29 cellular contexts compared by ENCODE assay signal in the genomic region with DNA sequence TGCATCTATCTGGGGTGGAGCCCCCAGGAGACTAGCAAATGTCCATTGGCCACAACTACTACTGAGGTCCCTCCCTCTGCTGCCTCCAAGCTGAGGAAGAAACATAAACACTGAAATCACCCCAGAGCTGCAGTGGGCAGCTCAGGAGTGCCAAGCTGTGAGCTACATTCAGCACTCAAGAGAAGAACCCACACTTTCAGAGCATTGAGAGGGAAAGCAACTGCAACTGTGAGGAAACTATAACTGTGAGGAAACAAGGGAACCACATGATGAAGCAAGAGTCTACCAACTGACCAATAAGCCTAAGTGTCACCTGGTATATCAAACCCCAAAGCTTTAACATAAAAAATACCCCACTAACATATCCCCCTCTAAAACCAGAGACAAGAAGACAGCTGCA.
"Had no signal": no experiment of that assay in that cellular context is flagged by ENCODE, and none has a peak within 500 bp of the region (broad histone marks: within the 10 kb centered on the region; RNA-seq: fewer than 3 reads in every experiment).

No MANE protein-coding gene starts in this region.

- H3K4me3 Mint-ChIP-seq: activated B cell treated with CpG ODN at 0.5 μM for 24 hours; activated CD4-positive, alpha-beta memory T cell treated with anti-CD3 and anti-CD28 coated beads for 36 hours; activated naive CD4-positive, alpha-beta T cell treated with anti-CD3 and anti-CD28 coated beads for 36 hours; activated naive CD8-positive, alpha-beta T cell; activated naive CD8-positive, alpha-beta T cell treated with anti-CD3 and anti-CD28 coated beads, Interleukin-2, amount 50 U/mL, for 24 hours; activated T-cell treated with anti-CD3 and anti-CD28 coated beads, Interleukin-2, amount 50 U/mL, for 4 hours; activated T-helper 1 cell treated with anti-CD3 and anti-CD28 coated beads, Interleukin-12 subunit alpha, Interleukin-12 subunit beta, Interleukin-2, Interleukin-4 antibody, amounts not matched to agents 30 ng/mL and 10 ng/mL and 1 ng/mL, durations not matched to agents 14 hours and 24 hours and 36 hours; brain; T-helper 1 cell treated with Interleukin-12 subunit alpha and Interleukin-12 subunit beta and Interleukin-4 antibody, amounts not matched to agents 30 μg/mL and 1 μg/mL, for 36 hours; T-helper 2 cell treated with Interferon-gamma antibody and Interleukin-4, amounts not matched to agents 5 μg/mL and 100 μg/mL, for 36 hours had no signal

- H3K36me3 Mint-ChIP-seq: activated CD4-positive, alpha-beta memory T cell treated with anti-CD3 and anti-CD28 coated beads for 36 hours; activated naive CD8-positive, alpha-beta T cell; brain had no signal

- H3K27ac Mint-ChIP-seq: activated B cell treated with CpG ODN at 0.5 μM for 24 hours; activated CD4-positive, alpha-beta memory T cell treated with anti-CD3 and anti-CD28 coated beads for 36 hours; activated naive CD4-positive, alpha-beta T cell treated with anti-CD3 and anti-CD28 coated beads for 36 hours; activated naive CD8-positive, alpha-beta T cell; activated naive CD8-positive, alpha-beta T cell treated with anti-CD3 and anti-CD28 coated beads, Interleukin-2, amount 50 U/mL, for 24 hours; activated T-helper 1 cell treated with anti-CD3 and anti-CD28 coated beads, Interleukin-12 subunit alpha, Interleukin-12 subunit beta, Interleukin-2, Interleukin-4 antibody, amounts not matched to agents 30 ng/mL and 10 ng/mL and 1 ng/mL, durations not matched to agents 14 hours and 24 hours and 36 hours; brain; T-helper 1 cell treated with Interleukin-12 subunit alpha and Interleukin-12 subunit beta and Interleukin-4 antibody, amounts not matched to agents 30 μg/mL and 1 μg/mL, for 36 hours; T-helper 2 cell treated with Interferon-gamma antibody and Interleukin-4, amounts not matched to agents 5 μg/mL and 100 μg/mL, for 36 hours had no signal

- H3K27ac ChIP-seq: VCaP had no signal

- H3K4me1 Mint-ChIP-seq: activated B cell treated with CpG ODN at 0.5 μM for 24 hours; activated naive CD8-positive, alpha-beta T cell treated with anti-CD3 and anti-CD28 coated beads, Interleukin-2, amount 50 U/mL, for 24 hours; brain had no signal

- H3K27me3 Mint-ChIP-seq: activated B cell treated with CpG ODN at 0.5 μM for 24 hours; activated CD4-positive, alpha-beta memory T cell treated with anti-CD3 and anti-CD28 coated beads for 36 hours; activated naive CD8-positive, alpha-beta T cell; activated naive CD8-positive, alpha-beta T cell treated with anti-CD3 and anti-CD28 coated beads, Interleukin-2, amount 50 U/mL, for 24 hours; brain had no signal

- DNase-seq: activated B cell treated with CpG ODN at 0.5 μM for 24 hours; activated CD4-positive, alpha-beta memory T cell treated with anti-CD3 and anti-CD28 coated beads for 36 hours; activated CD4-positive, alpha-beta T cell treated with anti-CD3 and anti-CD28 coated beads for 4 hours; activated CD4-positive, alpha-beta T cell treated with anti-CD3 and anti-CD28 coated beads, Interleukin-2, amount 50 U/mL, for 1 hour; activated CD4-positive, CD25-positive, alpha-beta regulatory T cell treated with anti-CD3 and anti-CD28 coated beads, Interleukin-2, amount 50 U/mL, for 72 hours; activated CD8-positive, alpha-beta memory T cell treated with anti-CD3 and anti-CD28 coated beads, Interleukin-2, amount 50 U/mL, for 4 hours; activated gamma-delta T cell treated with Interleukin-2 at 50 U/mL for 16 hours; activated naive CD4-positive, alpha-beta T cell treated with anti-CD3 and anti-CD28 coated beads for 36 hours; activated naive CD8-positive, alpha-beta T cell treated with anti-CD3 and anti-CD28 coated beads, Interleukin-2, amount 50 U/mL, for 24 hours; activated T-cell treated with anti-CD3 and anti-CD28 coated beads for 4 hours; activated T-cell treated with anti-CD3 and anti-CD28 coated beads, Interleukin-2, amount 50 U/mL, for 4 hours; anterior cingulate cortex; cerebellar nuclear complex; KG1; MM.1S; NCI-H1092; NCI-H1436 treated with DMSO at 0.1 percent for 48 hours; NCI-H1694 treated with DMSO at 0.1 percent for 48 hours; NCI-H2029; NCI-H345; NCI-H524 treated with DMSO at 0.1 percent for 48 hours; OCI-M1; Right ventricle myocardium superior had no signal
